8 cellular contexts compared by ENCODE assay signal in genomic region chr22:45318168-45318557, GRCh38. TPM values are rescaled to one million over a fixed set of nuclear protein-coding genes. Genes with fewer than 3 reads are reported as not detected.
DNase-seq lines count a peak whose midpoint lies in the region; ATAC-seq and TF ChIP-seq lines count a peak whose summit lies in the region.

No MANE protein-coding gene starts in this region.

- H3K4me1 ChIP-seq in stomach smooth muscle (ENCODE audit: control insufficient read depth, insufficient read depth, low read length) = peaks cover 30% of the 10 kb centered on the region

- H3K4me3 Mint-ChIP-seq in activated T-helper 1 cell treated with anti-CD3 and anti-CD28 coated beads, Interleukin-12 subunit alpha, Interleukin-12 subunit beta, Interleukin-2, Interleukin-4 antibody, amounts not matched to agents 30 ng/mL and 10 ng/mL and 1 ng/mL, durations not matched to agents 14 hours and 24 hours and 36 hours = peak overlapping the region; percentile 79

- intact Hi-C loops in activated T-helper 1 cell treated with anti-CD3 and anti-CD28 coated beads, Interleukin-12 subunit alpha, Interleukin-12 subunit beta, Interleukin-2, Interleukin-4 antibody, amounts not matched to agents 30 ng/mL and 10 ng/mL and 1 ng/mL, durations not matched to agents 14 hours and 24 hours and 36 hours (cut with micrococcal nuclease) = loop anchor here (1.0 to 5.0 kb wide), 7 partner anchors 9 to 1357 kb away; partner anchors contain the start of genes FAM118A, RIBC2 and SMC1B

- H3K9me3 Mint-ChIP-seq in activated T-helper 1 cell treated with anti-CD3 and anti-CD28 coated beads, Interleukin-12 subunit alpha, Interleukin-12 subunit beta, Interleukin-2, Interleukin-4 antibody, amounts not matched to agents 30 ng/mL and 10 ng/mL and 1 ng/mL, durations not matched to agents 14 hours and 24 hours and 36 hours = no peaks in the 10 kb centered on the region

- no peaks in the 10 kb centered on the region for H3K27me3 ChIP-seq in stomach smooth muscle (ENCODE audit: control insufficient read depth in 1 of 2, insufficient read depth in 2 of 2, low read length in 2 of 2)

- peaks cover 69% of the 10 kb centered on the region for H3K4me1 Mint-ChIP-seq in activated T-helper 1 cell treated with anti-CD3 and anti-CD28 coated beads, Interleukin-12 subunit alpha, Interleukin-12 subunit beta, Interleukin-2, Interleukin-4 antibody, amounts not matched to agents 30 ng/mL and 10 ng/mL and 1 ng/mL, durations not matched to agents 14 hours and 24 hours and 36 hours (ENCODE audit: low read depth)

- DNase-seq in EH (ENCODE audit: low read depth) = peak; percentile 93
- peak; percentile 57 to 77 for DNase-seq in NOMO-1 (lab: John Stamatoyannopoulos, UW; ENCODE audit: unreplicated experiment in 2 of 2)
- peak; percentile 83 for DNase-seq in activated T-helper 1 cell treated with anti-CD3 and anti-CD28 coated beads, Interleukin-12 subunit alpha, Interleukin-12 subunit beta, Interleukin-2, Interleukin-4 antibody, amounts not matched to agents 30 ng/mL and 10 ng/mL and 1 ng/mL, durations not matched to agents 14 hours and 24 hours and 36 hours (ENCODE audit: low spot score)
- DNase-seq in fibroblast of mammary gland (ENCODE audit: low read depth) = peak; percentile 93
- DNase-seq in non-pigmented ciliary epithelial cell (ENCODE audit: low read depth) = peak; percentile 88

- H3K4me3 ChIP-seq in fibroblast of mammary gland (ENCODE audit: control insufficient read depth, low read depth, low read length) = no peak overlapping the region
- peak overlapping the region; percentile 10 to 45 for H3K4me3 ChIP-seq in stomach smooth muscle (ENCODE audit: low read length in 2 of 2)

- peaks cover 13% of the 10 kb centered on the region for H3K36me3 Mint-ChIP-seq in activated T-helper 1 cell treated with anti-CD3 and anti-CD28 coated beads, Interleukin-12 subunit alpha, Interleukin-12 subunit beta, Interleukin-2, Interleukin-4 antibody, amounts not matched to agents 30 ng/mL and 10 ng/mL and 1 ng/mL, durations not matched to agents 14 hours and 24 hours and 36 hours (ENCODE audit: low read depth)

- H3K9me3 ChIP-seq in stomach smooth muscle (ENCODE audit: control insufficient read depth in 2 of 2, low read length in 2 of 2) = no peaks in the 10 kb centered on the region

- no peaks in the 10 kb centered on the region for H3K27me3 Mint-ChIP-seq in activated T-helper 1 cell treated with anti-CD3 and anti-CD28 coated beads, Interleukin-12 subunit alpha, Interleukin-12 subunit beta, Interleukin-2, Interleukin-4 antibody, amounts not matched to agents 30 ng/mL and 10 ng/mL and 1 ng/mL, durations not matched to agents 14 hours and 24 hours and 36 hours (ENCODE audit: insufficient read depth)

- H3K9ac ChIP-seq in stomach smooth muscle (ENCODE audit: low read length in 2 of 2) = peak overlapping the region; percentile 43 to 65

- H3K27ac Mint-ChIP-seq in activated T-helper 1 cell treated with anti-CD3 and anti-CD28 coated beads, Interleukin-12 subunit alpha, Interleukin-12 subunit beta, Interleukin-2, Interleukin-4 antibody, amounts not matched to agents 30 ng/mL and 10 ng/mL and 1 ng/mL, durations not matched to agents 14 hours and 24 hours and 36 hours = peak overlapping the region; percentile 97

- ATAC-seq in HG03060 (IDR thresholded peaks at IDR 0.05; ENCODE audit: low read depth, unreplicated experiment) (peak; percentile 52), HG02852 (IDR thresholded peaks at IDR 0.05; ENCODE audit: unreplicated experiment) (no peak)

- no peak for TF ChIP-seq CTCF in fibroblast of mammary gland (conservative IDR thresholded peaks at IDR 0.05; ENCODE audit: control insufficient read depth, insufficient read depth, low read depth, low read length)

- peaks cover 10 to 12% of the 10 kb centered on the region in 2 donors for H3K36me3 ChIP-seq in stomach smooth muscle (ENCODE audit: control insufficient read depth in 2 of 2, insufficient read depth in 2 of 2, low read length in 2 of 2)

- peak overlapping the region; percentile 97 for H3K27ac ChIP-seq in stomach smooth muscle (ENCODE audit: low read length)

RNA-seq across cellular contexts. Expression of gene FAM118A, which starts 8.4 kb away (rescaled TPM):
- 30.7 and 38.6 TPM in 2 replicates for total RNA-seq in activated T-helper 1 cell treated with anti-CD3 and anti-CD28 coated beads, Interleukin-12 subunit alpha, Interleukin-12 subunit beta, Interleukin-2, Interleukin-4 antibody, amounts not matched to agents 30 ng/mL and 10 ng/mL and 1 ng/mL, durations not matched to agents 14 hours and 24 hours and 36 hours

RNA-seq across cellular contexts. Expression of gene UPK3A, which starts 33.4 kb away (rescaled TPM):
- not detected in 2 replicates for total RNA-seq in activated T-helper 1 cell treated with anti-CD3 and anti-CD28 coated beads, Interleukin-12 subunit alpha, Interleukin-12 subunit beta, Interleukin-2, Interleukin-4 antibody, amounts not matched to agents 30 ng/mL and 10 ng/mL and 1 ng/mL, durations not matched to agents 14 hours and 24 hours and 36 hours
